Comparison of ENCODE assay signal across 8 cellular contexts in the genomic region with DNA sequence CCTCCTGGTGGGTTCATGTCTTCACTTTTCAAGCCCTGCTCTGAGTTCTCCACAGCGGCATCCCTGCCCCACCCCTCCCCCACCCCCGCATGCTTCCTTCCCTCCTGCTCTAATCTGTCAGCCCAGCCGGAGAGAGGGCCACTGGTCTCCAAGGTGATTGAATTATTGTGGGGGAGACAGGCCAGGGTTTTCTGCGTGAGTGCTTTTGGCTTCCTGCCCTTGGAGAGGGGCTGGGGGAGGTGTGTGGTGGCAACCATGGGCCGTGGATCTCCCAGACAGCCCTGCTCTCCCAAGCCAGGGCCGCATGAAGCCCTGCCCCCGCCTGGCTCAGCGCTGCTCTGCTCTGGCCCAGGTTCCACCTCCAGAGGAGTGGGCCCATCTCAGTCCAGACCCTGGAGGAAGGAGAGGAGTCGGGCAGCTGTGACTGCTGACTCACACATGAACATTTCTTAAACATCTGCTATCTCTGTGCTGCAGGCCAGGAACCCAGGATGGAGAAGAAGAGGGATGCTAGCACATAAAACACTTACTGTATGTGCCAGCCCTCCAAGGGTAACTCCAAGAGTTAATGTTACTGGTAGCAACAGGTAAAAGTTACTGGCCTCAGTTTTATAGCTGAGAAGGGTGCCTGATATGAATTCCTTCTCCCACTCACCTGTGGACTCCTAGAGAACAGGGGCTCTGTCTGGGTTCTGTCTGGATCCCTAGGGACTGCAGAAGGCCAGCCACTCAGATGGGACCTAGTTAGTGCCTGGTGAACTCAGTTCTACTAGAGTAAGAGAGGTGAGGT.
DNase-seq lines count a peak whose midpoint lies in the region; ATAC-seq, FAIRE-seq and TF ChIP-seq lines count a peak whose summit lies in the region.

No MANE protein-coding gene starts in this region.

- H3K4me1 Mint-ChIP-seq in MCF 10A (ENCODE audit: insufficient read depth, unreplicated experiment), result peaks cover 22% of the 10 kb centered on the region

- no peak for TF ChIP-seq POLR2A in breast epithelium (IDR thresholded peaks at IDR 0.05)

- H3K4me3 Mint-ChIP-seq in MCF 10A (ENCODE audit: unreplicated experiment), result no peak overlapping the region

- H3K27me3 ChIP-seq in breast epithelium (no peaks in the 10 kb centered on the region), WERI-Rb-1 (ENCODE audit: insufficient read depth, low read depth, severe bottlenecking) (no peaks in the 10 kb centered on the region)

- no peaks in the 10 kb centered on the region for H3K27me3 Mint-ChIP-seq in MCF 10A (ENCODE audit: insufficient read depth, unreplicated experiment)

- H3K27ac ChIP-seq in breast epithelium (peak overlapping the region; percentile 35 to 81), WERI-Rb-1 (peak overlapping the region; percentile 66)

- CTCF ChIA-PET in MCF 10A (lab: Yijun Ruan, JAX), result interaction anchor here (0.6 to 3.2 kb wide), 3 partner anchors 17 to 172 kb away, joined by 3 to 12 read pairs (median 3); no protein-coding TSS in a partner anchor

- TF ChIP-seq CTCF in breast epithelium (IDR thresholded peaks at IDR 0.05) (no peak), MCF 10A (IDR thresholded peaks at IDR 0.05; ENCODE audit: unreplicated experiment) (no peak), WERI-Rb-1 (IDR thresholded peaks at IDR 0.05; ENCODE audit: low read depth, low read length) (no peak)

- no peak overlapping the region for H3K27ac Mint-ChIP-seq in MCF 10A (ENCODE audit: low read depth, unreplicated experiment)

- H3K9me3 Mint-ChIP-seq in MCF 10A (ENCODE audit: unreplicated experiment), result no peaks in the 10 kb centered on the region

- POLR2A ChIA-PET in MCF 10A (lab: Yijun Ruan, JAX), result no interaction called here

- H3K36me3 ChIP-seq in breast epithelium (no peaks in the 10 kb centered on the region), WERI-Rb-1 (no peaks in the 10 kb centered on the region; the same call in 1 of the 2 replicates)

- H3K36me3 Mint-ChIP-seq in MCF 10A (ENCODE audit: insufficient read depth, unreplicated experiment), result peaks cover 19% of the 10 kb centered on the region

- H3K4me3 ChIP-seq in breast epithelium (no peak overlapping the region), WERI-Rb-1 (ENCODE audit: low read depth, low read length) (no peak overlapping the region)

- peak; percentile 84 for FAIRE-seq in urothelium cell line (lab: Jason Lieb, UNC)

- DNase-seq in breast epithelium (ENCODE audit: low spot score in 2 of 2) (no peak), MCF 10A (ENCODE audit: unreplicated experiment) (no peak), WERI-Rb-1 (peak; percentile 79), iPS-NIHi7 (ENCODE audit: extremely low spot score) (peak; percentile 50), urothelium cell line (ENCODE audit: low spot score) (peak; percentile 70), NCI-H146 treated with DMSO at 0.1 percent for 48 hours (lab: John Stamatoyannopoulos, UW; ENCODE audit: unreplicated experiment) (no peak)
- DNase-seq in activated CD4-positive, CD25-positive, alpha-beta regulatory T cell (lab: John Stamatoyannopoulos, UW), result no peak

- peaks cover 15 to 25% of the 10 kb centered on the region in 2 donors for H3K4me1 ChIP-seq in breast epithelium

- H3K9me3 ChIP-seq in breast epithelium (no peaks in the 10 kb centered on the region), WERI-Rb-1 (ENCODE audit: severe bottlenecking) (no peaks in the 10 kb centered on the region)

- no TSS peak for BruUV-seq in MCF 10A (replicated peaks; lab: Mats Ljungman, UMichigan)

- ATAC-seq in HG02840 (IDR thresholded peaks at IDR 0.05; ENCODE audit: low FRiP score, unreplicated experiment), result no peak

- intact Hi-C loops in breast epithelium (cut with DNase I; ENCODE audit: low total_unique reads), result no loop called here
- intact Hi-C loops in MCF 10A (cut with micrococcal nuclease), result no loop called here

Comparison
In these comparisons a context has a peak if more than half of its experiments do, and no peak if none do; other contexts are left out.
1. DNase-seq: peak in WERI-Rb-1 (single experiment), iPS-NIHi7 (single experiment) and urothelium cell line (single experiment); none in breast epithelium (0 of 2), MCF 10A (single experiment), activated CD4-positive, CD25-positive, alpha-beta regulatory T cell (0 of 4) and NCI-H146 treated with DMSO at 0.1 percent for 48 hours (single experiment).